21 cellular contexts compared by ENCODE assay signal in the genomic region with DNA sequence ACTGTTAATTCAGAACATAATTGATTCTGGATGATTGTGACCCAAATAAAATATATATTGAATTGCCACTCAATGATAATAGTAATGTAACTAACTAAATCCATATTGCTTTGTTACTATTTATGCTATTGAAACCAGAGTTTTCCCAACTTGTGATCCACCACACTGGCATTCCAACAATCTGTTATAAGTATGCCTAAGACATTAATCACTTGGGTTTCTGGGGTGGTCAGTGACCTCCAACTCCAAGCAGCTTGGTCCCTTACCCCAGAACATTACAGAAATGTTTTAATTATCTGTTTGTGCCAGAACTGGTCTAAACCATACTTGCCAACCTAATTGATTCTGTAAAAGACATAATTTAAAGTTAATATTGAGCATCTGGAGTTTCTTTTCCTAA. TPM values are rescaled to one million over a fixed set of nuclear protein-coding genes. Genes with fewer than 3 reads are reported as not detected.
DNase-seq lines count a peak whose midpoint lies in the region; ATAC-seq and TF ChIP-seq lines count a peak whose summit lies in the region.
"Had no signal": no experiment of that assay in that cellular context is flagged by ENCODE, and none has a peak within 500 bp of the region (broad histone marks: within the 10 kb centered on the region; RNA-seq: fewer than 3 reads in every experiment).

No MANE protein-coding gene starts in this region.

- no peak overlapping the region for H4K5ac ChIP-seq in IMR-90 (ENCODE audit: low read depth, low read length)
- no peak overlapping the region for H4K5ac ChIP-seq in H9 (ENCODE audit: insufficient read length, low read depth, low read length)

- H3K14ac ChIP-seq in IMR-90 (replicated peaks; ENCODE audit: low read depth, low read length) (no peak overlapping the region), H9 (ENCODE audit: insufficient read depth, low read length) (no peak overlapping the region)

- BruUV-seq in IMR-90 (replicated peaks; lab: Mats Ljungman, UMichigan) = no TSS peak

- dilution Hi-C loops in IMR-90 (cut with HindIII; ENCODE audit: low sequenced_read_pairs, unreplicated experiment) = no loop called here

- no peaks in the 10 kb centered on the region for H4K20me1 ChIP-seq in IMR-90 (ENCODE audit: insufficient read depth, low read length)
- H4K20me1 ChIP-seq in H9 (ENCODE audit: control insufficient read depth, insufficient read depth, insufficient read length) = no peaks in the 10 kb centered on the region

- H2BK120ac ChIP-seq in IMR-90 (ENCODE audit: low read depth, low read length) (no peak overlapping the region), H9 (ENCODE audit: low read depth, low read length, poor library complexity, severe bottlenecking) (no peak overlapping the region)

- no peak for TF ChIP-seq RAD21 in IMR-90 (IDR thresholded peaks at IDR 0.05; ENCODE audit: low read length)

- H3K27me3 Mint-ChIP-seq in H9 (ENCODE audit: low read depth) = no peaks in the 10 kb centered on the region
- peaks cover 0 to 5% of the 10 kb centered on the region in 2 donors for H3K27me3 Mint-ChIP-seq in CD4-positive, alpha-beta memory T cell

- peaks cover 3 to 5% of the 10 kb centered on the region in 2 experiments; a peak in 2 of 4 replicates for H3K4me1 Mint-ChIP-seq in H9
- H3K4me1 Mint-ChIP-seq in CD4-positive, alpha-beta memory T cell = peaks cover 0 to 4% (median 1%) of the 10 kb centered on the region in 4 donors
- H3K4me1 Mint-ChIP-seq: activated CD4-positive, alpha-beta T cell treated with anti-CD3 and anti-CD28 coated beads, Interleukin-2, amount 10 ng/mL, durations not matched to agents 7 days and 5 days had no signal

- no peak overlapping the region for H3T11ph ChIP-seq in H9 (ENCODE audit: low read length)

- no peak overlapping the region for H3K4me3 Mint-ChIP-seq in H9
- no peak overlapping the region for H3K4me3 Mint-ChIP-seq in CD4-positive, alpha-beta memory T cell
- H3K4me3 Mint-ChIP-seq: activated CD4-positive, alpha-beta T cell treated with anti-CD3 and anti-CD28 coated beads, Interleukin-2, amount 10 ng/mL, durations not matched to agents 7 days and 5 days; activated T-cell treated with anti-CD3 and anti-CD28 coated beads, Interleukin-2, amount 50 U/mL, for 4 hours had no signal

- no peaks in the 10 kb centered on the region for H3K23me2 ChIP-seq in H9 (ENCODE audit: insufficient read length, low read depth, low read length, poor library complexity, severe bottlenecking)

- no peaks in the 10 kb centered on the region for H3K36me3 Mint-ChIP-seq in H9 (ENCODE audit: insufficient read depth in 1 of 3, low read depth in 3 of 3)
- H3K36me3 Mint-ChIP-seq in CD4-positive, alpha-beta memory T cell = no peaks in the 10 kb centered on the region

- ATAC-seq in IMR-90 (ENCODE audit: low read depth) (peak; percentile 86), HG03460 (IDR thresholded peaks at IDR 0.05; ENCODE audit: unreplicated experiment) (no peak)
- ATAC-seq: activated T-cell treated with anti-CD3 and anti-CD28 coated beads, Interleukin-2, amount 50 U/mL, for 4 hours; right lobe of liver had no signal

- H3K18ac ChIP-seq in IMR-90 (ENCODE audit: low read depth, low read length) (no peak overlapping the region), H9 (ENCODE audit: insufficient read length, low read depth, low read length) (no peak overlapping the region)

- TF ChIP-seq CTCF in IMR-90 (conservative IDR thresholded peaks at IDR 0.05; ENCODE audit: low read depth, low read length) (no peak), brain microvascular endothelial cell (IDR thresholded peaks at IDR 0.05; ENCODE audit: low read depth, low read length, missing control alignments) (no peak), H9 (conservative IDR thresholded peaks at IDR 0.05) (no peak)

- H3K4me2 ChIP-seq in IMR-90 (ENCODE audit: low read depth, low read length) (peak overlapping the region; percentile 29; the same call in 1 of the 2 replicates), H9 (ENCODE audit: insufficient read depth, insufficient read length, low read length) (no peak overlapping the region)

- H3K36me3 ChIP-seq in IMR-90 (ENCODE audit: control insufficient read depth, insufficient read depth, low read length) (no peaks in the 10 kb centered on the region), brain microvascular endothelial cell (replicated peaks) (no peaks in the 10 kb centered on the region)
- no peaks in the 10 kb centered on the region for H3K36me3 ChIP-seq in CD4-positive, alpha-beta memory T cell (ENCODE audit: insufficient read depth, low read length)
- H3K36me3 ChIP-seq: right lobe of liver, tibial nerve had no signal

- H3K9me3 ChIP-seq in IMR-90 (ENCODE audit: control insufficient read depth, insufficient read depth, low read length) (no peaks in the 10 kb centered on the region), H9 (ENCODE audit: control insufficient read depth, low read depth, low read length) (no peaks in the 10 kb centered on the region)
- no peaks in the 10 kb centered on the region for H3K9me3 ChIP-seq in CD4-positive, alpha-beta memory T cell (ENCODE audit: control insufficient read depth in 1 of 2, low read length in 2 of 2)
- H3K9me3 ChIP-seq: right lobe of liver, tibial nerve had no signal

- H3K56ac ChIP-seq in IMR-90 (ENCODE audit: extremely low read depth, insufficient read depth, low read length) (no peak overlapping the region), H9 (ENCODE audit: insufficient read length, low read depth, low read length) (no peak overlapping the region)

- in situ Hi-C loops in IMR-90 (cut with MboI; ENCODE audit: low sequenced_read_pairs) = no loop called here
- in situ Hi-C loops in brain microvascular endothelial cell (cut with HindIII; ENCODE audit: low pct_ligation_motif_present, low sequenced_read_pairs) = no loop called here

- DNase-seq in AG08396 (ENCODE audit: low spot score) (peak; percentile 39), IMR-90 (peak; percentile 64), brain microvascular endothelial cell (peak; percentile 71), kidney tubule cell (ENCODE audit: low spot score) (peak; percentile 74), H9 (no peak), NCI-H1048 (lab: John Stamatoyannopoulos, UW) (no peak)
- no peak for DNase-seq in CD4-positive, alpha-beta memory T cell
- DNase-seq: activated CD4-positive, alpha-beta T cell treated with anti-CD3 and anti-CD28 coated beads, Interleukin-2, amount 10 ng/mL, durations not matched to agents 7 days and 5 days; activated T-cell treated with anti-CD3 and anti-CD28 coated beads, Interleukin-2, amount 50 U/mL, for 4 hours; AML-193; GOT3; NCI-H1105; NCI-H2171; right lobe of liver; SHP77; stimulated activated CD4-positive, alpha-beta T cell treated with anti-CD3 and anti-CD28 coated beads, Interleukin-4, amount 100 ng/mL, for 4 hours had no signal

- CTCF ChIA-PET in IMR-90 (lab: Yijun Ruan, JAX) = interaction anchor here (1.0 kb wide), 1 partner anchor 190 kb away, joined by 3 read pairs; no protein-coding TSS in a partner anchor
- CTCF ChIA-PET in CD4-positive, alpha-beta memory T cell (lab: Charles Lee; ENCODE audit: partially characterized antibody) = no interaction called here

- no peak overlapping the region for H3K27ac Mint-ChIP-seq in H9
- H3K27ac Mint-ChIP-seq in CD4-positive, alpha-beta memory T cell = no peak overlapping the region
- H3K27ac Mint-ChIP-seq: activated CD4-positive, alpha-beta T cell treated with anti-CD3 and anti-CD28 coated beads, Interleukin-2, amount 10 ng/mL, durations not matched to agents 7 days and 5 days had no signal

- H3K79me1 ChIP-seq in IMR-90 (ENCODE audit: low read depth in 1 of 2, low read length in 2 of 2) (no peaks in the 10 kb centered on the region), H9 (ENCODE audit: insufficient read depth, low read depth, low read length, poor library complexity, severe bottlenecking) (no peaks in the 10 kb centered on the region)

- intact Hi-C loops in IMR-90 (cut with micrococcal nuclease) = no loop called here
- intact Hi-C loops in CD4-positive, alpha-beta memory T cell (cut with micrococcal nuclease) = no loop called here

- H3K9ac ChIP-seq in IMR-90 (ENCODE audit: low read depth, low read length) (no peak overlapping the region), H9 (ENCODE audit: extremely low read depth, insufficient read length, low read length) (no peak overlapping the region)

- H3K4me3 ChIP-seq in IMR-90 (ENCODE audit: insufficient read depth, low read depth, low read length) (no peak overlapping the region), brain microvascular endothelial cell (ENCODE audit: low read depth, low read length) (no peak overlapping the region)
- H3K4me3 ChIP-seq in CD4-positive, alpha-beta memory T cell (ENCODE audit: low read length in 2 of 2) = no peak overlapping the region
- H3K4me3 ChIP-seq: coronary artery, lung, right lobe of liver, tibial nerve had no signal

- H2AK9ac ChIP-seq in IMR-90 (replicated peaks; ENCODE audit: low read depth, low read length, poor library complexity) = no peak overlapping the region

- H2BK12ac ChIP-seq in H9 (ENCODE audit: insufficient read length, low read depth, low read length) = no peak overlapping the region

- H3K9me1 ChIP-seq in IMR-90 (ENCODE audit: insufficient read depth, low read length) = peaks cover 2% of the 10 kb centered on the region; the same call in 1 of the 2 replicates

- H2BK15ac ChIP-seq in IMR-90 (ENCODE audit: low read depth, low read length) = no peak overlapping the region
- no peak overlapping the region for H2BK15ac ChIP-seq in H9 (ENCODE audit: low read depth, low read length)

- H3K79me2 ChIP-seq in H9 (ENCODE audit: insufficient read depth, low read length) = no peaks in the 10 kb centered on the region

- H2BK20ac ChIP-seq in IMR-90 (ENCODE audit: low read depth, low read length) = no peak overlapping the region
- no peak overlapping the region for H2BK20ac ChIP-seq in H9 (ENCODE audit: low read depth, low read length, poor library complexity, severe bottlenecking)

- H2BK5ac ChIP-seq in IMR-90 (ENCODE audit: low read depth, low read length, poor library complexity, severe bottlenecking) = peak overlapping the region; percentile 62
- no peak overlapping the region for H2BK5ac ChIP-seq in H9 (ENCODE audit: insufficient read length, low read length)

- no peak for TF ChIP-seq POLR2A in IMR-90 (IDR thresholded peaks at IDR 0.05; ENCODE audit: low read depth, low read length)

- H3K23ac ChIP-seq in IMR-90 (ENCODE audit: low read depth, low read length) (no peak overlapping the region), H9 (ENCODE audit: insufficient read length, low read depth, low read length) (no peak overlapping the region)

- H3K27ac ChIP-seq in IMR-90 (ENCODE audit: insufficient read depth, low read length) (no peak overlapping the region), brain microvascular endothelial cell (peak overlapping the region; percentile 57), H9 (ENCODE audit: insufficient read length, low read depth, low read length) (no peak overlapping the region)
- no peak overlapping the region for H3K27ac ChIP-seq in CD4-positive, alpha-beta memory T cell (ENCODE audit: low read depth, low read length)
- H3K27ac ChIP-seq: coronary artery, right lobe of liver, tibial nerve had no signal

- H3K9me3 Mint-ChIP-seq in H9 = no peaks in the 10 kb centered on the region
- no peaks in the 10 kb centered on the region for H3K9me3 Mint-ChIP-seq in CD4-positive, alpha-beta memory T cell
- H3K9me3 Mint-ChIP-seq: activated CD4-positive, alpha-beta T cell treated with anti-CD3 and anti-CD28 coated beads, Interleukin-2, amount 10 ng/mL, durations not matched to agents 7 days and 5 days; activated T-cell treated with anti-CD3 and anti-CD28 coated beads, Interleukin-2, amount 50 U/mL, for 4 hours had no signal

- H3K27me3 ChIP-seq in IMR-90 (ENCODE audit: control insufficient read depth, insufficient read depth, low read length) (no peaks in the 10 kb centered on the region), brain microvascular endothelial cell (replicated peaks) (no peaks in the 10 kb centered on the region), H9 (ENCODE audit: insufficient read depth, low read length) (no peaks in the 10 kb centered on the region)
- no peaks in the 10 kb centered on the region for H3K27me3 ChIP-seq in CD4-positive, alpha-beta memory T cell (ENCODE audit: insufficient read depth, low read length)
- H3K27me3 ChIP-seq: right lobe of liver, tibial nerve had no signal

- H3K4me1 ChIP-seq in IMR-90 (ENCODE audit: control insufficient read depth, insufficient read depth, low read length) (peaks cover 2% of the 10 kb centered on the region; the same call in 1 of the 2 replicates), H9 (ENCODE audit: insufficient read depth, low read length) (no peaks in the 10 kb centered on the region)
- no peaks in the 10 kb centered on the region for H3K4me1 ChIP-seq in CD4-positive, alpha-beta memory T cell (ENCODE audit: insufficient read depth, low read length)
- H3K4me1 ChIP-seq: right lobe of liver, tibial nerve had no signal

- H4K91ac ChIP-seq in IMR-90 (ENCODE audit: insufficient read depth, low read depth, low read length) (no peak overlapping the region), H9 (ENCODE audit: insufficient read length, low read depth, low read length) (no peak overlapping the region)

- H2AFZ ChIP-seq in IMR-90 (replicated peaks; ENCODE audit: low read length, poor library complexity) (peak overlapping the region; percentile 53), H9 (ENCODE audit: low read length) (no peak overlapping the region)

- H4K8ac ChIP-seq in IMR-90 (ENCODE audit: low read depth in 2 of 2, low read length in 2 of 2) = no peak overlapping the region
- H4K8ac ChIP-seq in H9 (replicated peaks; ENCODE audit: insufficient read length, low read depth, low read length) = no peak overlapping the region

- H2AK5ac ChIP-seq in IMR-90 (ENCODE audit: low read depth, low read length) (no peak overlapping the region), H9 (ENCODE audit: insufficient read length, low read length) (no peak overlapping the region)

- POLR2A ChIA-PET in IMR-90 (lab: Charles Lee; ENCODE audit: unreplicated experiment) = no interaction called here
- POLR2A ChIA-PET in CD4-positive, alpha-beta memory T cell (lab: Charles Lee; ENCODE audit: partially characterized antibody) = no interaction called here

- H3K4ac ChIP-seq in IMR-90 (ENCODE audit: low read depth, low read length) = no peak overlapping the region
- no peak overlapping the region for H3K4ac ChIP-seq in H9 (ENCODE audit: low read depth, low read length)

RNA-seq across cellular contexts. Expression of gene CAPS2, which starts 14.6 kb away (rescaled TPM):
- total RNA-seq in IMR-90 (2012; rRNA removed) (2.7 and 2.8 TPM in 2 replicates), H9 (2021) (3.9 and 4.3 TPM in 2 replicates)
- polyA plus RNA-seq in IMR-90 (2012; rRNA removed) = 0.98 and 1.2 TPM in 2 replicates
- polyA plus RNA-seq in IMR-90 (2012; cell fraction: cytosol; rRNA removed) = 0.11 and 0.26 TPM in 2 replicates
- polyA plus RNA-seq in IMR-90 (2012; cell fraction: nucleus; rRNA removed; ENCODE audit: low replicate concordance) = 0.90 and 3.4 TPM in 2 replicates
- total RNA-seq in CD4-positive, alpha-beta memory T cell = 1 to 10 TPM; 5.8 to 6.2 TPM
- 1 to 10 TPM; 1.5 to 2.4 TPM for polyA plus RNA-seq in CD4-positive, alpha-beta memory T cell

RNA-seq across cellular contexts. Expression of gene GLIPR1L1, which starts 19.0 kb away (rescaled TPM):
- total RNA-seq in IMR-90 (2012; rRNA removed) (not detected in 2 replicates), H9 (2021) (1.9 and 3.2 TPM in 2 replicates)
- polyA plus RNA-seq in IMR-90 (2012; rRNA removed) = not detected in 2 replicates
- polyA plus RNA-seq in IMR-90 (2012; cell fraction: cytosol; rRNA removed) = not detected in 2 replicates
- not detected in 2 replicates for polyA plus RNA-seq in IMR-90 (2012; cell fraction: nucleus; rRNA removed; ENCODE audit: low replicate concordance)
- total RNA-seq in CD4-positive, alpha-beta memory T cell = not detected
- not detected for polyA plus RNA-seq in CD4-positive, alpha-beta memory T cell
- total RNA-seq: activated CD4-positive, alpha-beta T cell treated with anti-CD3 and anti-CD28 coated beads, Interleukin-2, amount 10 ng/mL, durations not matched to agents 7 days and 5 days; activated T-cell treated with anti-CD3 and anti-CD28 coated beads, Interleukin-2, amount 50 U/mL, for 4 hours; lung; right lobe of liver; tibial nerve had no signal
- polyA plus RNA-seq: esophagus, lung had no signal

Comparison
In these comparisons a context has a peak if more than half of its experiments do, and no peak if none do; other contexts are left out.
1. DNase-seq: peak in AG08396 (single experiment), IMR-90 (single experiment), brain microvascular endothelial cell (single experiment) and kidney tubule cell (single experiment); none in H9 (single experiment), CD4-positive, alpha-beta memory T cell (0 of 5) and NCI-H1048 (single experiment).